ENCODE assay signal across 24 cellular contexts in the genomic region with DNA sequence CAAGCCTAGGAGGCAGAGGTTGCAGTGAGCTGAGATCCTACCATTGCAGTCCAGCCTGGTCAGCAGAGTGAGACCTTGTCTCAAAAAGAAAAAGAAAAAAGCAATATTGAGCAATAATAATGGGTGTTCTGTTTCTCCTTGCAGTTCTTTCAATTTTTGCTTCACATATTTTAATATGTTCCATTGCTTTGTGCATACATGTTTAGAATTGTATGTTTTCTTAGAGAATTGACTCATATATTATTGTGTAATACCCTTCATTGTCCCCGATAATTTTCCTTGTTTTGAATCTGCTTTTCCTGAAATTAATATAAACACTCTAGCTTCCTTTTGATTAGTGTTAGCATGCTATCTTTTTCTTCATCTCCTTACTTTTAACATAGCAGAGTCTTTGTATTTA.
A peak's percentile ranks its signal among the peaks of the same experiment; 100 is the strongest.
DNase-seq lines count a peak whose midpoint lies in the region; ATAC-seq, FAIRE-seq and TF ChIP-seq lines count a peak whose summit lies in the region.
"Had no signal": no experiment of that assay in that cellular context is flagged by ENCODE, and none has a peak within 500 bp of the region (broad histone marks: within the 10 kb centered on the region; RNA-seq: fewer than 3 reads in every experiment).

No MANE protein-coding gene starts in this region.

- H3K4me1 ChIP-seq in HepG2 (ENCODE audit: insufficient read depth, low read length) (no peaks in the 10 kb centered on the region), right lobe of liver (no peaks in the 10 kb centered on the region), adipocyte (ENCODE audit: control insufficient read depth, insufficient read depth, low read length) (no peaks in the 10 kb centered on the region)
- H3K4me1 ChIP-seq: A549; BE2C; BLaER1 treated with 17β-estradiol and CSF1 and Interleukin-3, amounts not matched to agents 10 nM and 100 nM; HAP-1 had no signal

- POLR2A ChIA-PET in HepG2 (lab: Yijun Ruan, JAX), result no interaction called here

- no peak overlapping the region for H3K27ac ChIP-seq in HepG2 (ENCODE audit: extremely low read length, insufficient read depth, low read length)
- H3K27ac ChIP-seq in right lobe of liver, result no peak overlapping the region
- H3K27ac ChIP-seq: A549; BLaER1 treated with 17β-estradiol and CSF1 and Interleukin-3, amounts not matched to agents 10 nM and 100 nM had no signal

- no peak for TF ChIP-seq RAD21 in HepG2 (CRISPR knock-in tag; IDR thresholded peaks at IDR 0.05)

- H2AFZ ChIP-seq in HepG2 (ENCODE audit: low read length), result no peak overlapping the region
- H2AFZ ChIP-seq: GM23338 had no signal

- no peak overlapping the region for H3K4me2 ChIP-seq in HepG2 (ENCODE audit: low read depth, low read length)
- H3K4me2 ChIP-seq: A549; BLaER1 treated with 17β-estradiol and CSF1 and Interleukin-3, amounts not matched to agents 10 nM and 100 nM; GM23338 had no signal

- CTCF ChIA-PET in HepG2 (lab: Yijun Ruan, JAX; ENCODE audit: low intra/inter-chr PET ratio, low total read pairs), result no interaction called here

- no TSS peak for BruUV-seq in HepG2 (replicated peaks; lab: Mats Ljungman, UMichigan)

- no peaks in the 10 kb centered on the region for H4K20me1 ChIP-seq in HepG2 (ENCODE audit: insufficient read depth, low read length)
- H4K20me1 ChIP-seq: BLaER1 treated with 17β-estradiol and CSF1 and Interleukin-3, amounts not matched to agents 10 nM and 100 nM had no signal

- in situ Hi-C loops in HepG2 (cut with HindIII; ENCODE audit: extremely low pct_ligation_motif_present, low pct_unique_long_range_greater_than_20kb), result no loop called here

- TF ChIP-seq CTCF in HepG2 (CRISPR knock-in tag; IDR thresholded peaks at IDR 0.05) (no peak), right lobe of liver (IDR thresholded peaks at IDR 0.05) (no peak)

- intact Hi-C loops in HepG2 (cut with micrococcal nuclease; ENCODE audit: unreplicated experiment) (no loop called here), right lobe of liver (cut with DNase I) (no loop called here)

- 32% methylated on average over 1 of the region's 1 CpG for WGBS in HepG2 (ENCODE audit: low lambda C conversion rate)
- WGBS in right lobe of liver (ENCODE audit: insufficient coverage, low coverage, low lambda C conversion rate, missing lambda C conversion rate), result 75% methylated on average over 1 of the region's 1 CpG

- H3K36me3 ChIP-seq in HepG2 (replicated peaks in 1 of 2; ENCODE audit: control insufficient read depth in 1 of 2, insufficient read depth in 2 of 2, low read length in 2 of 2), result no peaks in the 10 kb centered on the region
- no peaks in the 10 kb centered on the region for H3K36me3 ChIP-seq in right lobe of liver
- H3K36me3 ChIP-seq in adipocyte (ENCODE audit: control insufficient read depth, insufficient read depth, low read length, severe bottlenecking), result no peaks in the 10 kb centered on the region
- H3K36me3 ChIP-seq: BE2C; BLaER1 treated with 17β-estradiol and CSF1 and Interleukin-3, amounts not matched to agents 10 nM and 100 nM; HAP-1 had no signal

- no peaks in the 10 kb centered on the region for H3K79me2 ChIP-seq in HepG2 (ENCODE audit: insufficient read depth, low read length)

- H3K4me3 ChIP-seq in HepG2 (replicated peaks in 1 of 3; ENCODE audit: insufficient read depth in 1 of 3, low read depth in 2 of 3, low read length in 3 of 3), result no peak overlapping the region
- no peak overlapping the region for H3K4me3 ChIP-seq in right lobe of liver
- no peak overlapping the region for H3K4me3 ChIP-seq in adipocyte (ENCODE audit: low read length)
- H3K4me3 ChIP-seq: A549; BLaER1 treated with 17β-estradiol and CSF1 and Interleukin-3, amounts not matched to agents 10 nM and 100 nM; GM23338; HAP-1 had no signal

- H3K9ac ChIP-seq in HepG2 (ENCODE audit: insufficient read depth, low read depth, low read length) (no peak overlapping the region), adipocyte (ENCODE audit: low read length) (no peak overlapping the region)
- H3K9ac ChIP-seq: BLaER1 treated with 17β-estradiol and CSF1 and Interleukin-3, amounts not matched to agents 10 nM and 100 nM had no signal

- ATAC-seq in HepG2, result no peak
- ATAC-seq in right lobe of liver, result no peak
- no peak for ATAC-seq in HG02938 (IDR thresholded peaks at IDR 0.05; ENCODE audit: unreplicated experiment)
- ATAC-seq: A549, GM23338 had no signal

- H3K9me3 ChIP-seq in HepG2 (ENCODE audit: low read length), result peaks cover 92% of the 10 kb centered on the region
- no peaks in the 10 kb centered on the region for H3K9me3 ChIP-seq in right lobe of liver
- peaks cover 41% of the 10 kb centered on the region for H3K9me3 ChIP-seq in adipocyte (ENCODE audit: control insufficient read depth, low read length)
- H3K9me3 ChIP-seq: A549, BE2C had no signal

- H3K27me3 ChIP-seq in HepG2 (ENCODE audit: control insufficient read depth in 1 of 2, insufficient read depth in 2 of 2, low read length in 2 of 2), result no peaks in the 10 kb centered on the region
- no peaks in the 10 kb centered on the region for H3K27me3 ChIP-seq in right lobe of liver
- H3K27me3 ChIP-seq in adipocyte (replicated peaks; ENCODE audit: control insufficient read depth, insufficient read depth, low read length), result no peaks in the 10 kb centered on the region
- H3K27me3 ChIP-seq: BE2C; BLaER1 treated with 17β-estradiol and CSF1 and Interleukin-3, amounts not matched to agents 10 nM and 100 nM had no signal

- TF ChIP-seq POLR2A in HepG2 (IDR thresholded peaks at IDR 0.05; ENCODE audit: insufficient read depth in 1 of 2, low read depth in 2 of 2, low read length in 2 of 2) (no peak), right lobe of liver (IDR thresholded peaks at IDR 0.05) (no peak)

- DNase-seq in HepG2 (ENCODE audit: low spot score), result no peak
- DNase-seq in right lobe of liver, result no peak
- peak; percentile 15 for DNase-seq in adipocyte (ENCODE audit: low read depth)
- peak; percentile 37 for DNase-seq in fibroblast of gingiva (ENCODE audit: low read depth)
- no peak for DNase-seq in NCI-H2107 (lab: John Stamatoyannopoulos, UW)
- DNase-seq: 8988T; ACHN; AML-193; BE2C; Calu3; CD4-positive, alpha-beta T cell; CD8-positive, alpha-beta memory T cell; COR-L47; DMS53; DMS79 treated with DMSO at 0.1 percent for 48 hours; GF-D8; HFFc6 had no signal

- TF ChIP-seq EP300 in HepG2 (IDR thresholded peaks at IDR 0.05; ENCODE audit: low read depth in 2 of 2, low read length in 2 of 2), result no peak
- TF ChIP-seq EP300 in HepG2 (CRISPR knock-in tag; IDR thresholded peaks at IDR 0.05; ENCODE audit: borderline replicate concordance), result no peak

- FAIRE-seq in HepG2 (lab: Jason Lieb, UNC), result no peak
- FAIRE-seq: A549, GM12891, GM18507 had no signal

TF ChIP-seq in HepG2, 621 proteins besides CTCF, POLR2A, EP300 and RAD21:
- TF ChIP-seq, protein P1, sequence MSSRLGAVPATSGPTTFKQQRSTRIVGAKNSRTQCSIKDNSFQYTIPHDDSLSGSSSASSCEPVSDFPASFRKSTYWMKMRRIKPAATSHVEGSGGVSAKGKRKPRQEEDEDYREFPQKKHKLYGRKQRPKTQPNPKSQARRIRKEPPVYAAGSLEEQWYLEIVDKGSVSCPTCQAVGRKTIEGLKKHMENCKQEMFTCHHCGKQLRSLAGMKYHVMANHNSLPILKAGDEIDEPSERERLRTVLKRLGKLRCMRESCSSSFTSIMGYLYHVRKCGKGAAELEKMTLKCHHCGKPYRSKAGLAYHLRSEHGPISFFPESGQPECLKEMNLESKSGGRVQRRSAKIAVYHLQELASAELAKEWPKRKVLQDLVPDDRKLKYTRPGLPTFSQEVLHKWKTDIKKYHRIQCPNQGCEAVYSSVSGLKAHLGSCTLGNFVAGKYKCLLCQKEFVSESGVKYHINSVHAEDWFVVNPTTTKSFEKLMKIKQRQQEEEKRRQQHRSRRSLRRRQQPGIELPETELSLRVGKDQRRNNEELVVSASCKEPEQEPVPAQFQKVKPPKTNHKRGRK (CRISPR knock-in tag; IDR thresholded peaks at IDR 0.05), result no peak
- TF ChIP-seq CEBPB (IDR thresholded peaks at IDR 0.05; ENCODE audit: borderline replicate concordance, low read depth, low read length), result peak; percentile 56; the same call in 1 of the 2 replicates
- TF ChIP-seq, protein P2, sequence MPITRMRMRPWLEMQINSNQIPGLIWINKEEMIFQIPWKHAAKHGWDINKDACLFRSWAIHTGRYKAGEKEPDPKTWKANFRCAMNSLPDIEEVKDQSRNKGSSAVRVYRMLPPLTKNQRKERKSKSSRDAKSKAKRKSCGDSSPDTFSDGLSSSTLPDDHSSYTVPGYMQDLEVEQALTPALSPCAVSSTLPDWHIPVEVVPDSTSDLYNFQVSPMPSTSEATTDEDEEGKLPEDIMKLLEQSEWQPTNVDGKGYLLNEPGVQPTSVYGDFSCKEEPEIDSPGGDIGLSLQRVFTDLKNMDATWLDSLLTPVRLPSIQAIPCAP (CRISPR knock-in tag; IDR thresholded peaks at IDR 0.05; ENCODE audit: low read depth), result no peak

Comparison
In these comparisons a context has a peak if more than half of its experiments do, and no peak if none do; other contexts are left out.
1. DNase-seq: peak in adipocyte (single experiment) and fibroblast of gingiva (single experiment); none in HepG2 (single experiment), right lobe of liver (0 of 3) and NCI-H2107 (single experiment).